In genomic region chr20:17530716-17531536, GRCh38 we compare ENCODE assay signal across 1 cellular context.
TF ChIP-seq lines count a peak whose summit lies in the region.

TSS of gene BFSP1 (minus strand) at chr20:17531379. CDS start at chr20:17531329, 50 bp downstream.

TF ChIP-seq in HepG2, 621 proteins besides CTCF, POLR2A, EP300 and RAD21 (continued from another document and continues in another):
- TF ChIP-seq, protein P1, sequence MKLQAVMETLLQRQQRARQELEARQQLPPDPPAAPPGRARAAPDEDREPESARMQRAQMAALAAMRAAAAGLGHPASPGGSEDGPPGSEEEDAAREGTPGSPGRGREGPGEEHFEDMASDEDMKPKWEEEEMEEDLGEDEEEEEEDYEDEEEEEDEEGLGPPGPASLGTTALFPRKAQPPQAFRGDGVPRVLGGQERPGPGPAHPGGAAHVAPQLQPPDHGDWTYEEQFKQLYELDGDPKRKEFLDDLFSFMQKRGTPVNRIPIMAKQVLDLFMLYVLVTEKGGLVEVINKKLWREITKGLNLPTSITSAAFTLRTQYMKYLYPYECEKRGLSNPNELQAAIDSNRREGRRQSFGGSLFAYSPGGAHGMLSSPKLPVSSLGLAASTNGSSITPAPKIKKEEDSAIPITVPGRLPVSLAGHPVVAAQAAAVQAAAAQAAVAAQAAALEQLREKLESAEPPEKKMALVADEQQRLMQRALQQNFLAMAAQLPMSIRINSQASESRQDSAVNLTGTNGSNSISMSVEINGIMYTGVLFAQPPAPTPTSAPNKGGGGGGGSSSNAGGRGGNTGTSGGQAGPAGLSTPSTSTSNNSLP (IDR thresholded peaks at IDR 0.05; ENCODE audit: low read depth, low read length), result no peak
- TF ChIP-seq PHF5A (CRISPR knock-in tag; IDR thresholded peaks at IDR 0.05; ENCODE audit: low read depth, unreplicated experiment), result no peak
- peak; percentile 75; the same call in 1 of the 2 replicates for TF ChIP-seq ZNF547 (CRISPR knock-in tag; IDR thresholded peaks at IDR 0.05)
- TF ChIP-seq ZNF607 (CRISPR knock-in tag; IDR thresholded peaks at IDR 0.05; ENCODE audit: borderline replicate concordance), result peak; percentile 42; the same call in 1 of the 2 replicates
- TF ChIP-seq ZNF512 (CRISPR knock-in tag; IDR thresholded peaks at IDR 0.05), result no peak; the same call in 1 of the 2 replicates
- TF ChIP-seq PRMT3 (CRISPR knock-in tag; IDR thresholded peaks at IDR 0.05; ENCODE audit: borderline replicate concordance, low read depth), result no peak
- no peak for TF ChIP-seq GTF2F1 (IDR thresholded peaks at IDR 0.05; ENCODE audit: low read length)
- no peak for TF ChIP-seq ISL2 (CRISPR knock-in tag; IDR thresholded peaks at IDR 0.05)
- TF ChIP-seq MAFF (IDR thresholded peaks at IDR 0.05; ENCODE audit: low read depth, low read length), result no peak
- peak; percentile 76 for TF ChIP-seq MAX (IDR thresholded peaks at IDR 0.05)
- no peak for TF ChIP-seq ZNF10 (CRISPR knock-in tag; IDR thresholded peaks at IDR 0.05; ENCODE audit: borderline replicate concordance, low read depth)
- TF ChIP-seq BCL6 (CRISPR knock-in tag; IDR thresholded peaks at IDR 0.05), result peak; percentile 52; the same call in 1 of the 2 replicates
- TF ChIP-seq ZNF644 (CRISPR knock-in tag; IDR thresholded peaks at IDR 0.05; ENCODE audit: low read depth), result no peak
- TF ChIP-seq FOXP4 (CRISPR knock-in tag; IDR thresholded peaks at IDR 0.05), result no peak
- no peak for TF ChIP-seq ZBTB3 (CRISPR knock-in tag; IDR thresholded peaks at IDR 0.05; ENCODE audit: borderline replicate concordance, low read depth)
- TF ChIP-seq, protein P2, sequence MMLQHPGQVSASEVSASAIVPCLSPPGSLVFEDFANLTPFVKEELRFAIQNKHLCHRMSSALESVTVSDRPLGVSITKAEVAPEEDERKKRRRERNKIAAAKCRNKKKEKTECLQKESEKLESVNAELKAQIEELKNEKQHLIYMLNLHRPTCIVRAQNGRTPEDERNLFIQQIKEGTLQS (CRISPR knock-in tag; IDR thresholded peaks at IDR 0.05), result peak; percentile 41; the same call in 1 of the 2 replicates
- no peak for TF ChIP-seq CEBPG (CRISPR knock-in tag; IDR thresholded peaks at IDR 0.05)
- TF ChIP-seq ZNF33A (CRISPR knock-in tag; IDR thresholded peaks at IDR 0.05; ENCODE audit: borderline replicate concordance), result no peak
- TF ChIP-seq ZNF503 (CRISPR knock-in tag; IDR thresholded peaks at IDR 0.05), result peak; percentile 82; the same call in 1 of the 2 replicates
- TF ChIP-seq, protein P3, sequence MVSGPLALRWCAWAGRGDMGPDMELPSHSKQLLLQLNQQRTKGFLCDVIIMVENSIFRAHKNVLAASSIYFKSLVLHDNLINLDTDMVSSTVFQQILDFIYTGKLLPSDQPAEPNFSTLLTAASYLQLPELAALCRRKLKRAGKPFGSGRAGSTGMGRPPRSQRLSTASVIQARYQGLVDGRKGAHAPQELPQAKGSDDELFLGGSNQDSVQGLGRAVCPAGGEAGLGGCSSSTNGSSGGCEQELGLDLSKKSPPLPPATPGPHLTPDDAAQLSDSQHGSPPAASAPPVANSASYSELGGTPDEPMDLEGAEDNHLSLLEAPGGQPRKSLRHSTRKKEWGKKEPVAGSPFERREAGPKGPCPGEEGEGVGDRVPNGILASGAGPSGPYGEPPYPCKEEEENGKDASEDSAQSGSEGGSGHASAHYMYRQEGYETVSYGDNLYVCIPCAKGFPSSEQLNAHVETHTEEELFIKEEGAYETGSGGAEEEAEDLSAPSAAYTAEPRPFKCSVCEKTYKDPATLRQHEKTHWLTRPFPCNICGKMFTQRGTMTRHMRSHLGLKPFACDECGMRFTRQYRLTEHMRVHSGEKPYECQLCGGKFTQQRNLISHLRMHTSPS (CRISPR knock-in tag; IDR thresholded peaks at IDR 0.05; ENCODE audit: low read depth), result no peak
- TF ChIP-seq SALL1 (CRISPR knock-in tag; IDR thresholded peaks at IDR 0.05), result no peak; the same call in 1 of the 2 replicates
- TF ChIP-seq, protein P4, sequence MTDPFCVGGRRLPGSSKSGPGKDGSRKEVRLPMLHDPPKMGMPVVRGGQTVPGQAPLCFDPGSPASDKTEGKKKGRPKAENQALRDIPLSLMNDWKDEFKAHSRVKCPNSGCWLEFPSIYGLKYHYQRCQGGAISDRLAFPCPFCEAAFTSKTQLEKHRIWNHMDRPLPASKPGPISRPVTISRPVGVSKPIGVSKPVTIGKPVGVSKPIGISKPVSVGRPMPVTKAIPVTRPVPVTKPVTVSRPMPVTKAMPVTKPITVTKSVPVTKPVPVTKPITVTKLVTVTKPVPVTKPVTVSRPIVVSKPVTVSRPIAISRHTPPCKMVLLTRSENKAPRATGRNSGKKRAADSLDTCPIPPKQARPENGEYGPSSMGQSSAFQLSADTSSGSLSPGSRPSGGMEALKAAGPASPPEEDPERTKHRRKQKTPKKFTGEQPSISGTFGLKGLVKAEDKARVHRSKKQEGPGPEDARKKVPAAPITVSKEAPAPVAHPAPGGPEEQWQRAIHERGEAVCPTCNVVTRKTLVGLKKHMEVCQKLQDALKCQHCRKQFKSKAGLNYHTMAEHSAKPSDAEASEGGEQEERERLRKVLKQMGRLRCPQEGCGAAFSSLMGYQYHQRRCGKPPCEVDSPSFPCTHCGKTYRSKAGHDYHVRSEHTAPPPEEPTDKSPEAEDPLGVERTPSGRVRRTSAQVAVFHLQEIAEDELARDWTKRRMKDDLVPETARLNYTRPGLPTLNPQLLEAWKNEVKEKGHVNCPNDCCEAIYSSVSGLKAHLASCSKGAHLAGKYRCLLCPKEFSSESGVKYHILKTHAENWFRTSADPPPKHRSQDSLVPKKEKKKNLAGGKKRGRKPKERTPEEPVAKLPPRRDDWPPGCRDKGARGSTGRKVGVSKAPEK (CRISPR knock-in tag; IDR thresholded peaks at IDR 0.05; ENCODE audit: borderline replicate concordance), result peak; percentile 16; the same call in 1 of the 2 replicates
- TF ChIP-seq TGIF2 (CRISPR knock-in tag; IDR thresholded peaks at IDR 0.05), result no peak
- TF ChIP-seq SIN3A (IDR thresholded peaks at IDR 0.05; ENCODE audit: borderline replicate concordance, low read depth, low read length), result 0 out of 2 replicates have a peak, but pooled peaks have one; percentile 33
- no peak for TF ChIP-seq ZNF841 (CRISPR knock-in tag; IDR thresholded peaks at IDR 0.05; ENCODE audit: borderline replicate concordance)
- no peak for TF ChIP-seq ZNF749 (CRISPR knock-in tag; IDR thresholded peaks at IDR 0.05; ENCODE audit: borderline replicate concordance)
- TF ChIP-seq KLF11 (CRISPR knock-in tag; IDR thresholded peaks at IDR 0.05), result no peak
- TF ChIP-seq ZNF709 (CRISPR knock-in tag; IDR thresholded peaks at IDR 0.05), result no peak
- TF ChIP-seq SOX13 (IDR thresholded peaks at IDR 0.05), result no peak
- peak in 1 of 2 experiments; percentile 39; a peak in 1 of 4 replicates for TF ChIP-seq SOX13 (CRISPR knock-in tag; conservative IDR thresholded peaks at IDR 0.05 in 1 of 2, IDR thresholded peaks at IDR 0.05 in 1 of 2)
- TF ChIP-seq MIER3 (CRISPR knock-in tag; IDR thresholded peaks at IDR 0.05; ENCODE audit: borderline replicate concordance), result no peak
- no peak for TF ChIP-seq GRHL1 (CRISPR knock-in tag; conservative IDR thresholded peaks at IDR 0.05)
- no peak for TF ChIP-seq TCF7L2 (IDR thresholded peaks at IDR 0.05; ENCODE audit: low read depth, low read length)
- no peak for TF ChIP-seq CBX5 (CRISPR knock-in tag; IDR thresholded peaks at IDR 0.05; ENCODE audit: borderline replicate concordance)
- no peak for TF ChIP-seq ZNF557 (CRISPR knock-in tag; IDR thresholded peaks at IDR 0.05)
- no peak for TF ChIP-seq ISX (CRISPR knock-in tag; conservative IDR thresholded peaks at IDR 0.05)
- peak; percentile 98 for TF ChIP-seq ZNF777 (CRISPR knock-in tag; IDR thresholded peaks at IDR 0.05)
- TF ChIP-seq PRDM4 (CRISPR knock-in tag; IDR thresholded peaks at IDR 0.05; ENCODE audit: borderline replicate concordance), result no peak
- TF ChIP-seq ZFP36L1 (CRISPR knock-in tag; IDR thresholded peaks at IDR 0.05), result no peak
- TF ChIP-seq E2F5 (CRISPR knock-in tag; conservative IDR thresholded peaks at IDR 0.05), result no peak; the same call in 1 of the 2 replicates
